In the genomic region with DNA sequence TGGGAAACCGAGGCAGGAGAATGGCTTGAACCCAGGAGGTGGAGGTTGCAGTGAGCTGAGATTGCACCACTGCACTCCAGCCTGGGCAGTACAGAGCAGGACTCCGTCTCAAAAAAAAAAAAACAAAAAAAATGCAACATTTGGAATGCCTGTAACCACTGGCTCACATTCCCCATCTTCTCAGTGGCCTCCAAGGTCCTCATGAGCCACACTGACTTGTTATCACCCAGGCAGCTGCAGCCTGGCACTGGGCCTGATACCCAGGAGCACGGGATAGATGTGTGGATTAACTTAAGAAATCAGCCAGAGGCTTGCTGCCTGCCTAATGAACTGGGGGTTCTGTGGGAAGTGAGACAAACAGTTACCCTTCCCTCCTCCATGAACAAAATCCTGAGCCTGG, we compare ENCODE assay signal across 1 cellular context.
TF ChIP-seq lines count a peak whose summit lies in the region.

No MANE protein-coding gene starts in this region.

TF ChIP-seq in H1, 55 proteins besides CTCF, POLR2A, EP300 and RAD21 (continued from another document):
- TF ChIP-seq FOSL1 (IDR thresholded peaks at IDR 0.05; ENCODE audit: insufficient read depth, low read depth, low read length) (no peak), YY1 (IDR thresholded peaks at IDR 0.05; ENCODE audit: low read depth, low read length) (no peak), TBP (IDR thresholded peaks at IDR 0.05; ENCODE audit: low read depth, low read length) (no peak), CBX5 (IDR thresholded peaks at IDR 0.05; ENCODE audit: low read depth, low read length) (no peak), SP4 (IDR thresholded peaks at IDR 0.05; ENCODE audit: low read length) (no peak), CREB1 (IDR thresholded peaks at IDR 0.05) (no peak), RNF2 (IDR thresholded peaks at IDR 0.05; ENCODE audit: borderline replicate concordance, low read depth, low read length, missing control alignments, poor library complexity, severe bottlenecking) (no peak), TEAD4 (IDR thresholded peaks at IDR 0.05; ENCODE audit: low read depth, low read length) (no peak), RFX5 (IDR thresholded peaks at IDR 0.05; ENCODE audit: borderline replicate concordance, low read depth, low read length) (no peak)
- TF ChIP-seq, protein P1, sequence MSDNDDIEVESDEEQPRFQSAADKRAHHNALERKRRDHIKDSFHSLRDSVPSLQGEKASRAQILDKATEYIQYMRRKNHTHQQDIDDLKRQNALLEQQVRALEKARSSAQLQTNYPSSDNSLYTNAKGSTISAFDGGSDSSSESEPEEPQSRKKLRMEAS (IDR thresholded peaks at IDR 0.05), result no peak
- TF ChIP-seq, protein P2, sequence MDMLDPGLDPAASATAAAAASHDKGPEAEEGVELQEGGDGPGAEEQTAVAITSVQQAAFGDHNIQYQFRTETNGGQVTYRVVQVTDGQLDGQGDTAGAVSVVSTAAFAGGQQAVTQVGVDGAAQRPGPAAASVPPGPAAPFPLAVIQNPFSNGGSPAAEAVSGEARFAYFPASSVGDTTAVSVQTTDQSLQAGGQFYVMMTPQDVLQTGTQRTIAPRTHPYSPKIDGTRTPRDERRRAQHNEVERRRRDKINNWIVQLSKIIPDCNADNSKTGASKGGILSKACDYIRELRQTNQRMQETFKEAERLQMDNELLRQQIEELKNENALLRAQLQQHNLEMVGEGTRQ (IDR thresholded peaks at IDR 0.05; ENCODE audit: low read length), result no peak
- TF ChIP-seq, protein P3, sequence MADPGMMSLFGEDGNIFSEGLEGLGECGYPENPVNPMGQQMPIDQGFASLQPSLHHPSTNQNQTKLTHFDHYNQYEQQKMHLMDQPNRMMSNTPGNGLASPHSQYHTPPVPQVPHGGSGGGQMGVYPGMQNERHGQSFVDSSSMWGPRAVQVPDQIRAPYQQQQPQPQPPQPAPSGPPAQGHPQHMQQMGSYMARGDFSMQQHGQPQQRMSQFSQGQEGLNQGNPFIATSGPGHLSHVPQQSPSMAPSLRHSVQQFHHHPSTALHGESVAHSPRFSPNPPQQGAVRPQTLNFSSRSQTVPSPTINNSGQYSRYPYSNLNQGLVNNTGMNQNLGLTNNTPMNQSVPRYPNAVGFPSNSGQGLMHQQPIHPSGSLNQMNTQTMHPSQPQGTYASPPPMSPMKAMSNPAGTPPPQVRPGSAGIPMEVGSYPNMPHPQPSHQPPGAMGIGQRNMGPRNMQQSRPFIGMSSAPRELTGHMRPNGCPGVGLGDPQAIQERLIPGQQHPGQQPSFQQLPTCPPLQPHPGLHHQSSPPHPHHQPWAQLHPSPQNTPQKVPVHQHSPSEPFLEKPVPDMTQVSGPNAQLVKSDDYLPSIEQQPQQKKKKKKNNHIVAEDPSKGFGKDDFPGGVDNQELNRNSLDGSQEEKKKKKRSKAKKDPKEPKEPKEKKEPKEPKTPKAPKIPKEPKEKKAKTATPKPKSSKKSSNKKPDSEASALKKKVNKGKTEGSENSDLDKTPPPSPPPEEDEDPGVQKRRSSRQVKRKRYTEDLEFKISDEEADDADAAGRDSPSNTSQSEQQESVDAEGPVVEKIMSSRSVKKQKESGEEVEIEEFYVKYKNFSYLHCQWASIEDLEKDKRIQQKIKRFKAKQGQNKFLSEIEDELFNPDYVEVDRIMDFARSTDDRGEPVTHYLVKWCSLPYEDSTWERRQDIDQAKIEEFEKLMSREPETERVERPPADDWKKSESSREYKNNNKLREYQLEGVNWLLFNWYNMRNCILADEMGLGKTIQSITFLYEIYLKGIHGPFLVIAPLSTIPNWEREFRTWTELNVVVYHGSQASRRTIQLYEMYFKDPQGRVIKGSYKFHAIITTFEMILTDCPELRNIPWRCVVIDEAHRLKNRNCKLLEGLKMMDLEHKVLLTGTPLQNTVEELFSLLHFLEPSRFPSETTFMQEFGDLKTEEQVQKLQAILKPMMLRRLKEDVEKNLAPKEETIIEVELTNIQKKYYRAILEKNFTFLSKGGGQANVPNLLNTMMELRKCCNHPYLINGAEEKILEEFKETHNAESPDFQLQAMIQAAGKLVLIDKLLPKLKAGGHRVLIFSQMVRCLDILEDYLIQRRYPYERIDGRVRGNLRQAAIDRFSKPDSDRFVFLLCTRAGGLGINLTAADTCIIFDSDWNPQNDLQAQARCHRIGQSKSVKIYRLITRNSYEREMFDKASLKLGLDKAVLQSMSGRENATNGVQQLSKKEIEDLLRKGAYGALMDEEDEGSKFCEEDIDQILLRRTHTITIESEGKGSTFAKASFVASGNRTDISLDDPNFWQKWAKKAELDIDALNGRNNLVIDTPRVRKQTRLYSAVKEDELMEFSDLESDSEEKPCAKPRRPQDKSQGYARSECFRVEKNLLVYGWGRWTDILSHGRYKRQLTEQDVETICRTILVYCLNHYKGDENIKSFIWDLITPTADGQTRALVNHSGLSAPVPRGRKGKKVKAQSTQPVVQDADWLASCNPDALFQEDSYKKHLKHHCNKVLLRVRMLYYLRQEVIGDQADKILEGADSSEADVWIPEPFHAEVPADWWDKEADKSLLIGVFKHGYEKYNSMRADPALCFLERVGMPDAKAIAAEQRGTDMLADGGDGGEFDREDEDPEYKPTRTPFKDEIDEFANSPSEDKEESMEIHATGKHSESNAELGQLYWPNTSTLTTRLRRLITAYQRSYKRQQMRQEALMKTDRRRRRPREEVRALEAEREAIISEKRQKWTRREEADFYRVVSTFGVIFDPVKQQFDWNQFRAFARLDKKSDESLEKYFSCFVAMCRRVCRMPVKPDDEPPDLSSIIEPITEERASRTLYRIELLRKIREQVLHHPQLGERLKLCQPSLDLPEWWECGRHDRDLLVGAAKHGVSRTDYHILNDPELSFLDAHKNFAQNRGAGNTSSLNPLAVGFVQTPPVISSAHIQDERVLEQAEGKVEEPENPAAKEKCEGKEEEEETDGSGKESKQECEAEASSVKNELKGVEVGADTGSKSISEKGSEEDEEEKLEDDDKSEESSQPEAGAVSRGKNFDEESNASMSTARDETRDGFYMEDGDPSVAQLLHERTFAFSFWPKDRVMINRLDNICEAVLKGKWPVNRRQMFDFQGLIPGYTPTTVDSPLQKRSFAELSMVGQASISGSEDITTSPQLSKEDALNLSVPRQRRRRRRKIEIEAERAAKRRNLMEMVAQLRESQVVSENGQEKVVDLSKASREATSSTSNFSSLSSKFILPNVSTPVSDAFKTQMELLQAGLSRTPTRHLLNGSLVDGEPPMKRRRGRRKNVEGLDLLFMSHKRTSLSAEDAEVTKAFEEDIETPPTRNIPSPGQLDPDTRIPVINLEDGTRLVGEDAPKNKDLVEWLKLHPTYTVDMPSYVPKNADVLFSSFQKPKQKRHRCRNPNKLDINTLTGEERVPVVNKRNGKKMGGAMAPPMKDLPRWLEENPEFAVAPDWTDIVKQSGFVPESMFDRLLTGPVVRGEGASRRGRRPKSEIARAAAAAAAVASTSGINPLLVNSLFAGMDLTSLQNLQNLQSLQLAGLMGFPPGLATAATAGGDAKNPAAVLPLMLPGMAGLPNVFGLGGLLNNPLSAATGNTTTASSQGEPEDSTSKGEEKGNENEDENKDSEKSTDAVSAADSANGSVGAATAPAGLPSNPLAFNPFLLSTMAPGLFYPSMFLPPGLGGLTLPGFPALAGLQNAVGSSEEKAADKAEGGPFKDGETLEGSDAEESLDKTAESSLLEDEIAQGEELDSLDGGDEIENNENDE (IDR thresholded peaks at IDR 0.05; ENCODE audit: insufficient replicate concordance, low read length), result no peak
